8 cellular contexts compared by ENCODE assay signal in the genomic region with DNA sequence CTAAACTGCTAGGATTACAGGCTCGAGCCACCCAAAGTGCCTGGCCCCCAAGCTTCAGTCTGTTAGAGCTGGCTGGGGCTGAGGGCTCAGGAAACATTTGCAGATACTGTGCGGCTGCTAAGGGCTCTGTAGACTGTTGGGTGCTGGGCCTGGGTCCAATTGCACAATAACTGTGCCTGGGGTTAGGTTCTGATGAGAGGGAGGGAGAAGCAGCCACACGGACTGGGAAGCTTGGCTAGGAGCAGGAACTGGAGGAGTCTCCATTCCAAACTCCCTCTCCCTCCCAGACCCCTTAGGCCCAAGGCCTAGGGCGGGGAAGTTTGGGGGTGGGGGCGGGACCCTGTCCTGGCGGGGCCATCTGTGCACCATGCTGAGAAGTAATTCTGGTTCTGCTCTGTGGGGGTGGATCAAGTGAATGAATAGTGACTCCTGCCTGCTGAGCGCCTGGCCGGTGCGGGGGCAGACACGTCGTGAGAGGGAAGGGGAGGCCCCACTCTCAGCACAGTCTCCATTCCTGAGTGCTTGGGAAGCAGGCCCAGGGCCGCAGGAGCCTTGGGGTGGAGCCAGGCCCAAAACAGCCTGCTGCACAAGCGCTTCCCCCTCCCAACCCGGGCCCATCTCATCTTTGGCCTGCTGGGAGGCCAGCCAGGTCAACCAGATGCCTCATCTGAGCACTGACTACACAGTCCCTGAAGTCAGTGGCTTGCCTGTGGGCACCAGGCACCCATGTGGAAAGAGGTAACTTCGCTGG. TPM values are rescaled to one million over a fixed set of nuclear protein-coding genes. Genes with fewer than 3 reads are reported as not detected.
DNase-seq lines count a peak whose midpoint lies in the region; ATAC-seq and TF ChIP-seq lines count a peak whose summit lies in the region.

No MANE protein-coding gene starts in this region.

- no peak for TF ChIP-seq CTCF in Panc1 (IDR thresholded peaks at IDR 0.05)

- CTCF ChIA-PET in Panc1 (lab: Charles Lee) = no interaction called here

- H3K9ac ChIP-seq in muscle layer of colon (ENCODE audit: low read length) = peak overlapping the region; percentile 65

- in situ Hi-C loops in G401 (cut with HindIII; ENCODE audit: low sequenced_read_pairs) = no loop called here
- in situ Hi-C loops in Panc1 (cut with HindIII; ENCODE audit: low pct_unique_long_range_greater_than_20kb, low sequenced_read_pairs) = no loop called here

- H3K9me3 ChIP-seq in Panc1 (ENCODE audit: control insufficient read depth, insufficient read depth, low read depth, low read length) (peaks cover 3% of the 10 kb centered on the region; the same call in 1 of the 2 replicates), esophagus (ENCODE audit: control insufficient read depth in 2 of 2, insufficient read depth in 1 of 2, low read depth in 1 of 2, low read length in 1 of 2) (no peaks in the 10 kb centered on the region), muscle layer of colon (ENCODE audit: low read length) (no peaks in the 10 kb centered on the region)

- peak; percentile 76 for DNase-seq in G401 (ENCODE audit: low spot score)
- no peak for DNase-seq in Panc1 (ENCODE audit: low read depth, low spot score)
- DNase-seq in CD1c-positive myeloid dendritic cell (ENCODE audit: extremely low spot score) = no peak

- intact Hi-C loops in Panc1 (cut with micrococcal nuclease; ENCODE audit: unreplicated experiment) = no loop called here

- H3K27ac ChIP-seq in Panc1 (ENCODE audit: low read length) = no peak overlapping the region
- H3K27ac ChIP-seq in esophagus (ENCODE audit: low read depth in 2 of 2, low read length in 1 of 2) = peak overlapping the region; percentile 71 to 87
- H3K27ac ChIP-seq in muscle layer of colon (ENCODE audit: low read depth, low read length) = peak overlapping the region; percentile 69

- no peaks in the 10 kb centered on the region for H3K36me3 ChIP-seq in Panc1 (ENCODE audit: control insufficient read depth, insufficient read depth, low read length)
- H3K36me3 ChIP-seq in esophagus (ENCODE audit: control insufficient read depth in 2 of 2, insufficient read depth in 2 of 2, low read length in 1 of 2) = no peaks in the 10 kb centered on the region
- no peaks in the 10 kb centered on the region for H3K36me3 ChIP-seq in muscle layer of colon (ENCODE audit: insufficient read depth, low read length)

- BruUV-seq in Panc1 (replicated peaks; lab: Mats Ljungman, UMichigan) = no TSS peak

- H3K27me3 ChIP-seq in Panc1 (ENCODE audit: control insufficient read depth, insufficient read depth, low read length) (no peaks in the 10 kb centered on the region), esophagus (ENCODE audit: control insufficient read depth in 1 of 2, insufficient read depth in 2 of 2, low read length in 2 of 2) (no peaks in the 10 kb centered on the region), muscle layer of colon (ENCODE audit: control insufficient read depth in 1 of 2, insufficient read depth in 2 of 2, low read length in 2 of 2) (no peaks in the 10 kb centered on the region)

- peaks cover 15% of the 10 kb centered on the region for H3K4me1 ChIP-seq in Panc1 (ENCODE audit: control insufficient read depth, insufficient read depth, low read length)
- peaks cover 10 to 15% of the 10 kb centered on the region in 2 donors for H3K4me1 ChIP-seq in esophagus (ENCODE audit: control insufficient read depth in 2 of 2, insufficient read depth in 2 of 2, low read length in 1 of 2)
- H3K4me1 ChIP-seq in muscle layer of colon (ENCODE audit: insufficient read depth, low read length) = peaks cover 34% of the 10 kb centered on the region

- 33 to 39% methylated on average over 15 of the region's 15 CpGs for WGBS in esophagus, 2 donors

- H3K4me3 ChIP-seq in Panc1 (ENCODE audit: low read depth in 2 of 2, low read length in 2 of 2) (peak overlapping the region in 1 of 2 experiments; percentile 61; a peak in 2 of 4 replicates), esophagus (ENCODE audit: low read depth in 1 of 2, low read length in 2 of 2) (peak overlapping the region in 1 of 2 donors; percentile 58), muscle layer of colon (ENCODE audit: low read depth in 1 of 2, low read length in 2 of 2) (peak overlapping the region in 1 of 2 donors; percentile 67)

- POLR2A ChIA-PET in Panc1 (lab: Charles Lee) = no interaction called here

- ATAC-seq in Panc1 = peak; percentile 22; the same call in 1 of the 2 replicates
- ATAC-seq in HG03571 (IDR thresholded peaks at IDR 0.05; ENCODE audit: unreplicated experiment) = no peak
- ATAC-seq in GM21528 (IDR thresholded peaks at IDR 0.05; ENCODE audit: low FRiP score, unreplicated experiment) = no peak
- ATAC-seq in HG03342 (IDR thresholded peaks at IDR 0.05; ENCODE audit: unreplicated experiment) = no peak

RNA-seq across cellular contexts. Expression of gene ASS1, which starts 1.5 kb away (rescaled TPM):
- total RNA-seq in G401 (2014; rRNA removed; shearing (Covaris generic)) = 0.31 and 2.8 TPM in 2 replicates
- 26.2 TPM for total RNA-seq in Panc1 (2021; ENCODE audit: unreplicated experiment)
- polyA plus RNA-seq in Panc1 (2012; ENCODE audit: insufficient read length) = 56.4 TPM
- 10 to 100 TPM; 63.6 to 79.5 TPM for polyA plus RNA-seq in esophagus
